ENCODE assay signal across 19 cellular contexts in the genomic region with DNA sequence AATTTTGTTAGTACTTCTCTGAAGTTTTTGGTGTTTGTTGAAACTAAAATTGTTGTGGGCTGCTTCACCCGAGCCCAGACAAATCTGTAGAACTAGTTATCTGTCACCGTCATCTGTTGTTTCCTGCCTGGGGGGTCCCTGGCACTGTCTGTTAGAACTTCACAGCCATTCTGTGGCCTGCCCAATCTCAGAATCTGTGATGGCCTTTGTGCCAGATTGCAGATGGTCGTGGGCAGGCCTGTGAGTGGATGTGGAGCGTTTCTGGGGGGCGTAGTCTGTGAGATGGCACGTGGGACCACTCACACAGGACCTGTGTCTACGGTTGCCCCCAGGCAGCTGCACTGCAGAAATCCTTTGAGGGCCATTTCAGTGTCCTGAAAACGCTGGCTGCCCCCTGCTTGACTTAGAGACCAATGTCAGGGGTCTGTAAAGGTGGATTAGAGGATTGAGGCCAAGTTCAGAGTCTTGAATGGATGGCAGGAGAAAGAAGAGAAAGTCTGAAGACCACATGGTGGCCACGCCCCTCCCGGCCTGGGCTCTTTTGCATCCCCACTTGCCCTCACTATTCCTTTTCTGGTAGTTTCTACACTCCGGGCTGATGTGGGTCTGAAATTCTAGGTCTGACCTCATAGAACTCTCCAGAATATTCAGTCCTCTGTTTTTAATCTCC. TPM values are rescaled to one million over a fixed set of nuclear protein-coding genes. Genes with fewer than 3 reads are reported as not detected.
DNase-seq lines count a peak whose midpoint lies in the region; ATAC-seq and TF ChIP-seq lines count a peak whose summit lies in the region.
"Had no signal": no experiment of that assay in that cellular context is flagged by ENCODE, and none has a peak within 500 bp of the region (broad histone marks: within the 10 kb centered on the region; RNA-seq: fewer than 3 reads in every experiment).

No MANE protein-coding gene starts in this region.

- 83% methylated on average over 11 of the region's 11 CpGs for WGBS in esophagus muscularis mucosa
- no CpG with 5 or more reads among the region's 11 CpGs for WGBS in trophoblast cell (ENCODE audit: extremely low coverage, insufficient coverage, insufficient read length)

- H2BK5ac ChIP-seq in trophoblast cell (ENCODE audit: low read depth, low read length, poor library complexity): no peak overlapping the region

- TF ChIP-seq EP300 in esophagus muscularis mucosa (IDR thresholded peaks at IDR 0.05): no peak

- H3K18ac ChIP-seq in trophoblast cell (ENCODE audit: low read length): no peak overlapping the region

- no peak overlapping the region for H3K4me3 ChIP-seq in A673 (ENCODE audit: low read depth, low read length, poor library complexity, severe bottlenecking)
- no peak overlapping the region for H3K4me3 ChIP-seq in Panc1 (ENCODE audit: low read depth in 2 of 2, low read length in 2 of 2)
- no peak overlapping the region for H3K4me3 ChIP-seq in esophagus muscularis mucosa
- no peak overlapping the region for H3K4me3 ChIP-seq in trophoblast cell (ENCODE audit: low read depth, low read length)
- H3K4me3 ChIP-seq: MG63, prostate gland had no signal

- peaks cover 64% of the 10 kb centered on the region for H3K4me1 ChIP-seq in A673 (ENCODE audit: insufficient read depth, low read length, poor library complexity, severe bottlenecking)
- peaks cover 97% of the 10 kb centered on the region for H3K4me1 ChIP-seq in Panc1 (ENCODE audit: control insufficient read depth, insufficient read depth, low read length)
- peaks cover 66 to 90% (median 87%) of the 10 kb centered on the region in 4 donors for H3K4me1 ChIP-seq in esophagus muscularis mucosa
- H3K4me1 ChIP-seq in trophoblast cell (ENCODE audit: control insufficient read depth in 1 of 2, insufficient read depth in 2 of 2, low read length in 2 of 2): peaks cover 37 to 38% of the 10 kb centered on the region in 2 experiments

- H3K23ac ChIP-seq in trophoblast cell (ENCODE audit: low read length): no peak overlapping the region

- no peak for DNase-seq in A673 (ENCODE audit: low spot score)
- no peak for DNase-seq in Panc1 (ENCODE audit: low read depth, low spot score)
- DNase-seq in esophagus muscularis mucosa (ENCODE audit: extremely low spot score): no peak
- DNase-seq in trophoblast cell: peak; percentile 49 to 59
- DNase-seq in HEK293T (ENCODE audit: extremely low spot score): no peak
- no peak for DNase-seq in NK-92 (lab: John Stamatoyannopoulos, UW; ENCODE audit: unreplicated experiment)
- DNase-seq in NCI-H2171 treated with DMSO at 0.1 percent for 48 hours (lab: John Stamatoyannopoulos, UW): no peak
- DNase-seq: activated CD4-positive, alpha-beta T cell treated with anti-CD3 and anti-CD28 coated beads for 1 hour; activated CD8-positive, alpha-beta memory T cell treated with anti-CD3 and anti-CD28 coated beads, Interleukin-2, amount 10 ng/mL, durations not matched to agents 7 days and 5 days; activated effector memory CD4-positive, alpha-beta T cell treated with Interleukin-2 at 50 U/mL for 16 hours; amygdala; cortex of kidney; MG63; NCI-H1694 treated with DMSO at 0.1 percent for 48 hours; SHP77; stimulated activated CD4-positive, alpha-beta T cell treated with anti-CD3 and anti-CD28 coated beads, Interleukin-15, amount 100 ng/mL, for 24 hours; stimulated activated naive CD4-positive, alpha-beta T cell treated with Interleukin-2 at 50 U/mL for 16 hours had no signal

- no peak overlapping the region for H4K8ac ChIP-seq in trophoblast cell (ENCODE audit: low read depth, low read length)

- no peak overlapping the region for H3K9ac ChIP-seq in trophoblast cell (ENCODE audit: low read length)

- intact Hi-C loops in A673 (cut with micrococcal nuclease; ENCODE audit: unreplicated experiment) (no loop called here), Panc1 (cut with micrococcal nuclease; ENCODE audit: unreplicated experiment) (loop anchor here (5.0 kb wide), 1 partner anchor 384 kb away; no protein-coding TSS in a partner anchor), esophagus muscularis mucosa (cut with DNase I) (loop anchor here (5.0 kb wide), 1 partner anchor 34 kb away; no protein-coding TSS in a partner anchor)

- H3K79me2 ChIP-seq in trophoblast cell (ENCODE audit: control insufficient read depth, insufficient read depth, low read length, poor library complexity): peaks cover 30% of the 10 kb centered on the region

- H2BK120ac ChIP-seq in trophoblast cell (ENCODE audit: insufficient read depth, low read length, poor library complexity): no peak overlapping the region

- CTCF ChIA-PET in A673 (lab: Charles Lee): no interaction called here
- CTCF ChIA-PET in Panc1 (lab: Charles Lee): no interaction called here
- CTCF ChIA-PET in HEK293T (lab: Yijun Ruan, JAX): no interaction called here

- BruUV-seq in A673 (replicated peaks; lab: Mats Ljungman, UMichigan) (no TSS peak), Panc1 (replicated peaks; lab: Mats Ljungman, UMichigan) (no TSS peak)

- no peak overlapping the region for H2AFZ ChIP-seq in trophoblast cell (ENCODE audit: insufficient read depth, low read length, poor library complexity)

- peak overlapping the region; percentile 11 for H3K4ac ChIP-seq in trophoblast cell (ENCODE audit: low read depth, low read length)

- H3K36me3 ChIP-seq in A673 (ENCODE audit: insufficient read depth, low read length, poor library complexity, severe bottlenecking) (no peaks in the 10 kb centered on the region), Panc1 (ENCODE audit: control insufficient read depth, insufficient read depth, low read length) (no peaks in the 10 kb centered on the region; the same call in 1 of the 2 replicates), esophagus muscularis mucosa (no peaks in the 10 kb centered on the region), trophoblast cell (ENCODE audit: control insufficient read depth in 1 of 2, insufficient read depth in 2 of 2, low read length in 2 of 2) (peaks cover 0 to under 1% of the 10 kb centered on the region in 2 experiments)
- H3K36me3 ChIP-seq: prostate gland had no signal

- no peak for TF ChIP-seq CTCF in A673 (conservative IDR thresholded peaks at IDR 0.05; ENCODE audit: low read depth, low read length)
- no peak for TF ChIP-seq CTCF in Panc1 (IDR thresholded peaks at IDR 0.05)
- no peak for TF ChIP-seq CTCF in esophagus muscularis mucosa (IDR thresholded peaks at IDR 0.05)

- POLR2A ChIA-PET in A673 (lab: Charles Lee; ENCODE audit: low non-redundant PET): no interaction called here
- POLR2A ChIA-PET in Panc1 (lab: Charles Lee): interaction anchor here (0.5 to 0.7 kb wide), 2 partner anchors 17 to 110 kb away, joined by 3 to 4 read pairs; no protein-coding TSS in a partner anchor
- POLR2A ChIA-PET in HEK293T (lab: Yijun Ruan, JAX): no interaction called here

- in situ Hi-C loops in Panc1 (cut with HindIII; ENCODE audit: low pct_unique_long_range_greater_than_20kb, low sequenced_read_pairs): no loop called here

- H3K79me1 ChIP-seq in trophoblast cell (ENCODE audit: low read length): peaks cover 11% of the 10 kb centered on the region

- H4K91ac ChIP-seq in trophoblast cell (ENCODE audit: low read depth, low read length): no peak overlapping the region

- H4K12ac ChIP-seq in trophoblast cell (ENCODE audit: low read depth, low read length): no peak overlapping the region

- H3K9me3 ChIP-seq in A673 (ENCODE audit: low read depth, low read length, poor library complexity, severe bottlenecking) (no peaks in the 10 kb centered on the region), Panc1 (ENCODE audit: control insufficient read depth, insufficient read depth, low read depth, low read length) (no peaks in the 10 kb centered on the region), esophagus muscularis mucosa (no peaks in the 10 kb centered on the region), trophoblast cell (ENCODE audit: insufficient read depth, low read depth, low read length) (no peaks in the 10 kb centered on the region)
- H3K9me3 ChIP-seq: MG63, prostate gland had no signal

- H3K4me2 ChIP-seq in trophoblast cell (ENCODE audit: low read length): peak overlapping the region; percentile 13

- H2AK5ac ChIP-seq in trophoblast cell (ENCODE audit: low read length): no peak overlapping the region

- H3K14ac ChIP-seq in trophoblast cell (ENCODE audit: low read length): no peak overlapping the region

- H3K27ac ChIP-seq in A673 (ENCODE audit: low read depth, low read length, poor library complexity, severe bottlenecking) (peak overlapping the region; percentile 28), Panc1 (ENCODE audit: low read length) (peak overlapping the region; percentile 99), esophagus muscularis mucosa (replicated peaks in 1 of 4) (peak overlapping the region; percentile 89 to 92 (median 90)), trophoblast cell (ENCODE audit: low read depth, low read length) (no peak overlapping the region)

- ATAC-seq in Panc1 (no peak), GM21825 (IDR thresholded peaks at IDR 0.05; ENCODE audit: unreplicated experiment) (no peak)
- ATAC-seq: activated CD8-positive, alpha-beta memory T cell treated with anti-CD3 and anti-CD28 coated beads, Interleukin-2, amount 10 ng/mL, durations not matched to agents 7 days and 5 days had no signal

- TF ChIP-seq POLR2A in esophagus muscularis mucosa (IDR thresholded peaks at IDR 0.05; ENCODE audit: low read depth): no peak

- H3K27me3 ChIP-seq in A673 (replicated peaks; ENCODE audit: insufficient read depth, low read depth, low read length, poor library complexity) (no peaks in the 10 kb centered on the region), Panc1 (ENCODE audit: control insufficient read depth, insufficient read depth, low read length) (no peaks in the 10 kb centered on the region), esophagus muscularis mucosa (no peaks in the 10 kb centered on the region), trophoblast cell (ENCODE audit: insufficient read depth, low read length) (no peaks in the 10 kb centered on the region)
- H3K27me3 ChIP-seq: MG63 had no signal

- H2BK12ac ChIP-seq in trophoblast cell (ENCODE audit: low read length): no peak overlapping the region

TF ChIP-seq in HEK293T, 16 proteins besides CTCF, POLR2A, EP300 and RAD21 (continues in another document):
- TF ChIP-seq TARDBP (IDR thresholded peaks at IDR 0.05) (no peak), LEF1 (IDR thresholded peaks at IDR 0.05; ENCODE audit: borderline replicate concordance) (no peak), NFRKB (IDR thresholded peaks at IDR 0.05) (no peak), BHLHE40 (IDR thresholded peaks at IDR 0.05; ENCODE audit: borderline replicate concordance) (no peak), FOXK2 (IDR thresholded peaks at IDR 0.05) (no peak), L3MBTL2 (conservative IDR thresholded peaks at IDR 0.05) (no peak), FOXA1 (IDR thresholded peaks at IDR 0.05) (no peak), SP1 (IDR thresholded peaks at IDR 0.05) (no peak)

RNA-seq across cellular contexts. Expression of gene TRIO, which starts 38.3 kb away (rescaled TPM):
- total RNA-seq in A673 (2021) (99.8 and 105 TPM in 2 replicates), Panc1 (2021; ENCODE audit: unreplicated experiment) (349 TPM), esophagus muscularis mucosa (100 to 1,000 TPM; 112 to 155 (median 145) TPM)
- 213 TPM for polyA plus RNA-seq in Panc1 (2012; ENCODE audit: insufficient read length)
- polyA plus RNA-seq in trophoblast cell (2013): 47.9 and 49.7 TPM in 2 replicates

Comparison
In these comparisons a context has a peak if more than half of its experiments do, and no peak if none do; other contexts are left out.
1. DNase-seq: peak in trophoblast cell (2 of 2); none in A673 (single experiment), Panc1 (single experiment), esophagus muscularis mucosa (single experiment), HEK293T (single experiment), NK-92 (single experiment) and NCI-H2171 treated with DMSO at 0.1 percent for 48 hours (single experiment).